ENCODE assay signal across 1 cellular context in the genomic region with DNA sequence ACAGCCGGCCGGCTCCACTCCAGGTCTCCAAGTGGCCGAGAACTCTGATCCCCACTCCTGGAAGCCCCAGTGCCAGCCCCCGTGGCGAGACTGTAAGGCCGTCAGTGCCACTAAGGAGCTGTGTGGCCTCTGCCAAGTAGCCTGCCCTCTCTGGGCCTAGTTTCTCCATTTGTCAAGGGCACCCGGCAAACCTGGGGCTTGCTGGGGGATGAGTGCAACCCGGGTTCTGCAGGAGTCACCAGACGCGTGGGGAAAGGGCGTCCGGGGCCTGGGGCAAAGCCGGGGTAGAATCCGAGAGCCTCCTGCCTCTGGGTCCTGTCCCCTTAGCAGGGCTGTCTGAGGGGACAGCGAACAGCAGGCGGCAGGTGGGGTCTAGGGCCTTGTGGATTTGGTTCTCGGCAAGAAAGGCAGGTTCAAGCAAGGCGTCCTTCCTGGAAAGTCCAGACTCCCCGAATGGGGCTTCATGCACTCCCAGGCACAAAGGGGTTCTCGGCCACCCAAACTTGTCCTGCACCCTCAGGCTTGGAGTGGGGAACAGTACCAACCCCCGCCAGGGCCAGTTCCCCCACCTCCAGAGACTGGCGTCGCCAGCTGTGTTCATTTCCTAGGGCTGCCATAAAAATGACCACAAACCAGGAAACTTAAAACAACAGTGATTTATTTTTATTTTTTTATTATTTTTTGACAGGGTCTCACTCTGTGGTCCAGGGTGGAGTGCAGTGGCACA.
TF ChIP-seq lines count a peak whose summit lies in the region.

No MANE protein-coding gene starts in this region.

TF ChIP-seq in K562, 482 proteins besides CTCF, POLR2A, EP300 and RAD21:
- TF ChIP-seq BCOR (IDR thresholded peaks at IDR 0.05) (0 out of 2 replicates have a peak, but pooled peaks have one; percentile 11), RBM17 (IDR thresholded peaks at IDR 0.05; ENCODE audit: borderline replicate concordance, low read depth, low read length) (no peak)
